Comparison of ENCODE assay signal across 23 cellular contexts in the genomic region with DNA sequence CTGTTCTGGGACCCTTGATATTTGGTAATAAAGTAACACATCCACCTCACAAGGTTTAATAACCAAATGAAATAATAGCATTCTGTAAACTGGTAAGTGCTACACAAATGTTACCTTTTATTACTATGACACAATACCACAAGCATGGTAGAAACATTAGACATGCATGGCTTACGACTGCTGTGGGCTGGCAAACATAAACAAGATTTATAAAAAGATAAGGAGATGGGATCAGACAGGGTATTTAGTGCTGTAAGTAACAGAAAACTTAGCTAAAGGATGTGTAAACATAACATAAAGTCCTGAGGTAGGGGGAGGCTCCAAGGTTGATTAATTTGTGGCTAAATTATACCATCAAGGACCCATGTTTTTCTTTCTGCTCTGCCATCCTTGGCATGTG.
"Had no signal": no experiment of that assay in that cellular context is flagged by ENCODE, and none has a peak within 500 bp of the region (broad histone marks: within the 10 kb centered on the region; RNA-seq: fewer than 3 reads in every experiment).

No MANE protein-coding gene starts in this region.

- H3K27ac Mint-ChIP-seq: activated B cell treated with CpG ODN at 0.5 μM for 24 hours; activated CD4-positive, alpha-beta T cell treated with anti-CD3 and anti-CD28 coated beads, Interleukin-2, amount 10 ng/mL, durations not matched to agents 24 days and 14 days; activated CD8-positive, alpha-beta memory T cell treated with anti-CD3 and anti-CD28 coated beads, Interleukin-2, amount 10 ng/mL, durations not matched to agents 7 days and 5 days; activated naive CD4-positive, alpha-beta T cell treated with anti-CD3 and anti-CD28 coated beads for 36 hours; activated naive CD8-positive, alpha-beta T cell; activated T-cell treated with anti-CD3 and anti-CD28 coated beads, Interleukin-2, amount 50 U/mL, for 24 hours; T-cell had no signal

- DNase-seq: activated B cell treated with CpG ODN at 0.5 μM for 24 hours; activated CD4-positive, alpha-beta T cell treated with anti-CD3 and anti-CD28 coated beads for 1 hour; activated CD4-positive, alpha-beta T cell treated with anti-CD3 and anti-CD28 coated beads, Interleukin-2, amount 10 ng/mL, durations not matched to agents 24 days and 14 days; activated CD4-positive, alpha-beta T cell treated with anti-CD3 and anti-CD28 coated beads, Interleukin-2, amount 50 U/mL, for 48 hours; activated CD8-positive, alpha-beta memory T cell treated with anti-CD3 and anti-CD28 coated beads, Interleukin-2, amount 10 ng/mL, durations not matched to agents 7 days and 5 days; activated gamma-delta T cell; activated naive CD4-positive, alpha-beta T cell treated with anti-CD3 and anti-CD28 coated beads for 36 hours; activated T-cell treated with anti-CD3 and anti-CD28 coated beads, Interleukin-2, amount 50 U/mL, for 24 hours; cerebellar nuclear complex; Kasumi-1; KBM-7; NCI-H1048; NCI-H146; NCI-H187 treated with DMSO at 0.1 percent for 48 hours; NCI-H2081 treated with DMSO at 0.1 percent for 48 hours; NCI-H446; NCI-H524 treated with DMSO at 0.1 percent for 48 hours; PC-3; T-cell; T-helper 2 cell; T1000 had no signal

- ATAC-seq: activated CD8-positive, alpha-beta memory T cell treated with anti-CD3 and anti-CD28 coated beads, Interleukin-2, amount 10 ng/mL, durations not matched to agents 7 days and 5 days; PC-3; T-cell had no signal

- H3K27me3 Mint-ChIP-seq: activated B cell treated with CpG ODN at 0.5 μM for 24 hours; activated naive CD8-positive, alpha-beta T cell had no signal

- H3K9me3 Mint-ChIP-seq: activated B cell treated with CpG ODN at 0.5 μM for 24 hours; activated CD4-positive, alpha-beta T cell treated with anti-CD3 and anti-CD28 coated beads, Interleukin-2, amount 10 ng/mL, durations not matched to agents 24 days and 14 days; activated naive CD4-positive, alpha-beta T cell treated with anti-CD3 and anti-CD28 coated beads for 36 hours; activated T-cell treated with anti-CD3 and anti-CD28 coated beads, Interleukin-2, amount 50 U/mL, for 24 hours; T-cell had no signal

- H3K4me1 Mint-ChIP-seq: activated B cell treated with CpG ODN at 0.5 μM for 24 hours; activated CD4-positive, alpha-beta T cell treated with anti-CD3 and anti-CD28 coated beads, Interleukin-2, amount 10 ng/mL, durations not matched to agents 24 days and 14 days; activated CD8-positive, alpha-beta memory T cell treated with anti-CD3 and anti-CD28 coated beads, Interleukin-2, amount 10 ng/mL, durations not matched to agents 7 days and 5 days; T-cell had no signal

- H3K4me3 ChIP-seq: SK-N-MC had no signal

- H3K27ac ChIP-seq: SK-N-MC had no signal

- H3K36me3 Mint-ChIP-seq: activated CD8-positive, alpha-beta memory T cell treated with anti-CD3 and anti-CD28 coated beads, Interleukin-2, amount 10 ng/mL, durations not matched to agents 7 days and 5 days; activated naive CD8-positive, alpha-beta T cell; T-cell had no signal

- H3K4me3 Mint-ChIP-seq: activated B cell treated with CpG ODN at 0.5 μM for 24 hours; activated CD4-positive, alpha-beta T cell treated with anti-CD3 and anti-CD28 coated beads, Interleukin-2, amount 10 ng/mL, durations not matched to agents 24 days and 14 days; activated CD8-positive, alpha-beta memory T cell treated with anti-CD3 and anti-CD28 coated beads, Interleukin-2, amount 10 ng/mL, durations not matched to agents 7 days and 5 days; activated naive CD4-positive, alpha-beta T cell treated with anti-CD3 and anti-CD28 coated beads for 36 hours; activated naive CD8-positive, alpha-beta T cell; activated T-cell treated with anti-CD3 and anti-CD28 coated beads, Interleukin-2, amount 50 U/mL, for 24 hours; T-cell had no signal
